In the genomic region with DNA sequence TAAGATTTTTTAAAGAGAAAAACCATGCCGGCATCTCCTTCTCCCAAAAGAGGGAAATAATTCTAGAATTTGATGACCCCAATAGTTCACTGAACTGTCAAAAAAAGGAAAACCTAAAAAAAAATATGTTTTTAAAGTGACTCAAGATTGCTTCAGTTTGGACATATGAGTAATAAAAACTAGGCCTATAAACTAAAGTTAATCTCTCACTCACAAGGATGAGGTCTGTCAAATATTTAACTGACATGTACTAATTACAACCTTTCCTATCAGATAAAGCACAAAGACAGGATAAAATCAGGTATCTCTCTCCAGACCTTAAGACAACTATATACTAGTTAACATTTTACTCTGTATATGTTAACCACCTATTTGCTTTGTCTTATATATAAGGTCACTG, we compare ENCODE assay signal across 33 cellular contexts.
"Had no signal": no experiment of that assay in that cellular context is flagged by ENCODE, and none has a peak within 500 bp of the region (broad histone marks: within the 10 kb centered on the region; RNA-seq: fewer than 3 reads in every experiment).

No MANE protein-coding gene starts in this region.

- H3K4me1 Mint-ChIP-seq: activated CD4-positive, alpha-beta memory T cell treated with anti-CD3 and anti-CD28 coated beads, Interleukin-2, amount 10 ng/mL, durations not matched to agents 7 days and 5 days; activated CD8-positive, alpha-beta memory T cell treated with anti-CD3 and anti-CD28 coated beads, Interleukin-2, amount 10 ng/mL, durations not matched to agents 7 days and 5 days; activated naive CD4-positive, alpha-beta T cell treated with anti-CD3 and anti-CD28 coated beads, Interleukin-2, amount 10 ng/mL, durations not matched to agents 7 days and 5 days; activated naive CD8-positive, alpha-beta T cell treated with anti-CD3 and anti-CD28 coated beads, Interleukin-2, amount 50 U/mL, for 24 hours had no signal

- H3K27me3 Mint-ChIP-seq: activated CD4-positive, alpha-beta memory T cell treated with anti-CD3 and anti-CD28 coated beads, Interleukin-2, amount 10 ng/mL, durations not matched to agents 7 days and 5 days; activated CD8-positive, alpha-beta memory T cell treated with anti-CD3 and anti-CD28 coated beads, Interleukin-2, amount 10 ng/mL, durations not matched to agents 7 days and 5 days; activated naive CD4-positive, alpha-beta T cell treated with anti-CD3 and anti-CD28 coated beads, Interleukin-2, amount 10 ng/mL, durations not matched to agents 7 days and 5 days; activated naive CD8-positive, alpha-beta T cell treated with anti-CD3 and anti-CD28 coated beads, Interleukin-2, amount 50 U/mL, for 24 hours had no signal

- H3K4me3 Mint-ChIP-seq: activated CD4-positive, alpha-beta memory T cell treated with anti-CD3 and anti-CD28 coated beads, Interleukin-2, amount 10 ng/mL, durations not matched to agents 7 days and 5 days; activated CD8-positive, alpha-beta memory T cell treated with anti-CD3 and anti-CD28 coated beads, Interleukin-2, amount 10 ng/mL, durations not matched to agents 7 days and 5 days; activated naive CD4-positive, alpha-beta T cell treated with anti-CD3 and anti-CD28 coated beads, Interleukin-2, amount 10 ng/mL, durations not matched to agents 7 days and 5 days; activated naive CD8-positive, alpha-beta T cell; activated naive CD8-positive, alpha-beta T cell treated with anti-CD3 and anti-CD28 coated beads, Interleukin-2, amount 50 U/mL, for 24 hours had no signal

- H3K36me3 ChIP-seq: brain microvascular endothelial cell, WERI-Rb-1 had no signal

- H3K9me3 Mint-ChIP-seq: activated CD4-positive, alpha-beta memory T cell treated with anti-CD3 and anti-CD28 coated beads, Interleukin-2, amount 10 ng/mL, durations not matched to agents 7 days and 5 days; activated naive CD4-positive, alpha-beta T cell treated with anti-CD3 and anti-CD28 coated beads, Interleukin-2, amount 10 ng/mL, durations not matched to agents 7 days and 5 days; activated naive CD8-positive, alpha-beta T cell treated with anti-CD3 and anti-CD28 coated beads, Interleukin-2, amount 50 U/mL, for 24 hours had no signal

- H3K27me3 ChIP-seq: brain microvascular endothelial cell had no signal

- H3K27ac ChIP-seq: brain microvascular endothelial cell, PC-9, WERI-Rb-1 had no signal

- DNase-seq: activated CD4-positive, alpha-beta memory T cell treated with anti-CD3 and anti-CD28 coated beads, Interleukin-2, amount 10 ng/mL, durations not matched to agents 7 days and 5 days; activated CD4-positive, alpha-beta T cell treated with anti-CD3 and anti-CD28 coated beads for 1 hour; activated CD4-positive, alpha-beta T cell treated with anti-CD3 and anti-CD28 coated beads for 48 hours; activated CD4-positive, CD25-positive, alpha-beta regulatory T cell; activated CD8-positive, alpha-beta memory T cell treated with anti-CD3 and anti-CD28 coated beads for 24 hours; activated CD8-positive, alpha-beta memory T cell treated with anti-CD3 and anti-CD28 coated beads, Interleukin-2, amount 10 ng/mL, durations not matched to agents 7 days and 5 days; activated CD8-positive, alpha-beta memory T cell treated with anti-CD3 and anti-CD28 coated beads, Interleukin-2, amount 50 U/mL, for 48 hours; activated effector memory CD4-positive, alpha-beta T cell treated with Interleukin-2 at 50 U/mL for 16 hours; activated naive CD4-positive, alpha-beta T cell treated with anti-CD3 and anti-CD28 coated beads, Interleukin-2, amount 10 ng/mL, durations not matched to agents 7 days and 5 days; activated naive CD8-positive, alpha-beta T cell treated with anti-CD3 and anti-CD28 coated beads, Interleukin-2, amount 50 U/mL, for 24 hours; activated T-cell treated with anti-CD3 and anti-CD28 coated beads, Interleukin-2, amount 50 U/mL, for 48 hours; anterior cingulate cortex; brain microvascular endothelial cell; Kasumi-1; KG1; MM.1S; MV-4-11; NCI-H1092; NCI-H1436 treated with DMSO at 0.1 percent for 48 hours; NCI-H1694 treated with DMSO at 0.1 percent for 48 hours; NCI-H2029; NCI-H345; NCI-H526; NCI-H748 treated with DMSO at 0.1 percent for 48 hours; NK-92 treated with Interleukin-12 subunit alpha and Interleukin-12 subunit beta, amount 100 ng/mL, for 24 hours; PC-9; Right ventricle myocardium superior; SW 1271; T-helper 1 cell; T-helper 2 cell; T-helper 9 cell; WERI-Rb-1 had no signal

- ATAC-seq: activated CD8-positive, alpha-beta memory T cell treated with anti-CD3 and anti-CD28 coated beads, Interleukin-2, amount 10 ng/mL, durations not matched to agents 7 days and 5 days; activated naive CD8-positive, alpha-beta T cell treated with anti-CD3 and anti-CD28 coated beads, Interleukin-2, amount 50 U/mL, for 24 hours had no signal

- H3K4me3 ChIP-seq: PC-9 had no signal

- H2AFZ ChIP-seq: PC-9 had no signal

- H3K27ac Mint-ChIP-seq: activated CD4-positive, alpha-beta memory T cell treated with anti-CD3 and anti-CD28 coated beads, Interleukin-2, amount 10 ng/mL, durations not matched to agents 7 days and 5 days; activated CD8-positive, alpha-beta memory T cell treated with anti-CD3 and anti-CD28 coated beads, Interleukin-2, amount 10 ng/mL, durations not matched to agents 7 days and 5 days; activated naive CD4-positive, alpha-beta T cell treated with anti-CD3 and anti-CD28 coated beads, Interleukin-2, amount 10 ng/mL, durations not matched to agents 7 days and 5 days; activated naive CD8-positive, alpha-beta T cell; activated naive CD8-positive, alpha-beta T cell treated with anti-CD3 and anti-CD28 coated beads, Interleukin-2, amount 50 U/mL, for 24 hours had no signal

- H3K4me2 ChIP-seq: PC-9 had no signal

- H3K36me3 Mint-ChIP-seq: activated CD8-positive, alpha-beta memory T cell treated with anti-CD3 and anti-CD28 coated beads, Interleukin-2, amount 10 ng/mL, durations not matched to agents 7 days and 5 days; activated naive CD4-positive, alpha-beta T cell treated with anti-CD3 and anti-CD28 coated beads, Interleukin-2, amount 10 ng/mL, durations not matched to agents 7 days and 5 days; activated naive CD8-positive, alpha-beta T cell had no signal
